Comparison of ENCODE assay signal across 9 cellular contexts in genomic region chr2:187547353-187547979, GRCh38. TPM values are rescaled to one million over a fixed set of nuclear protein-coding genes. Genes with fewer than 3 reads are reported as not detected.
A peak's percentile ranks its signal among the peaks of the same experiment; 100 is the strongest.
DNase-seq lines count a peak whose midpoint lies in the region; ATAC-seq, FAIRE-seq and TF ChIP-seq lines count a peak whose summit lies in the region.
"Had no signal": no experiment of that assay in that cellular context is flagged by ENCODE, and none has a peak within 500 bp of the region (broad histone marks: within the 10 kb centered on the region; RNA-seq: fewer than 3 reads in every experiment).

No MANE protein-coding gene starts in this region.

- H3K4me1 ChIP-seq in SJCRH30, result peaks cover 70% of the 10 kb centered on the region
- H3K4me1 ChIP-seq in gastrocnemius medialis, result peaks cover 8 to 32% of the 10 kb centered on the region in 2 donors

- peaks cover 22% of the 10 kb centered on the region for H3K4me1 Mint-ChIP-seq in nephron progenitor cell

- peak; percentile 94 to 99 for ATAC-seq in gastrocnemius medialis
- ATAC-seq in HG03469 (IDR thresholded peaks at IDR 0.05; ENCODE audit: unreplicated experiment), result no peak

- in situ Hi-C loops in gastrocnemius medialis (cut with MboI; ENCODE audit: low sequenced_read_pairs in 4 of 4), result loop anchor here in 1 of 4 donors (25.0 kb wide), 1 partner anchor 1440 kb away; no protein-coding TSS in a partner anchor

- no peak overlapping the region for H3K4me3 Mint-ChIP-seq in nephron progenitor cell

- H3K27ac ChIP-seq in SJCRH30 (peak overlapping the region; percentile 84), gastrocnemius medialis (peak overlapping the region; percentile 71 to 85 (median 78))
- H3K27ac ChIP-seq: ovary had no signal

- H3K27me3 ChIP-seq in SJCRH30, result no peaks in the 10 kb centered on the region
- no peaks in the 10 kb centered on the region for H3K27me3 ChIP-seq in gastrocnemius medialis
- H3K27me3 ChIP-seq: ovary had no signal

- H3K4me3 ChIP-seq in SJCRH30 (no peak overlapping the region), gastrocnemius medialis (no peak overlapping the region)
- H3K4me3 ChIP-seq: ovary had no signal

- intact Hi-C loops in gastrocnemius medialis (cut with DNase I; ENCODE audit: low total_unique reads), result no loop called here

- peaks cover 2% of the 10 kb centered on the region for H3K27me3 Mint-ChIP-seq in nephron progenitor cell (ENCODE audit: low read depth, poor library complexity)

- FAIRE-seq in G401.6 (lab: Jason Lieb, UNC), result peak; percentile 96

- no peaks in the 10 kb centered on the region for H3K36me3 Mint-ChIP-seq in nephron progenitor cell (ENCODE audit: low read depth)

- H3K9me3 ChIP-seq in SJCRH30 (replicated peaks) (no peaks in the 10 kb centered on the region), gastrocnemius medialis (no peaks in the 10 kb centered on the region)
- H3K9me3 ChIP-seq: ovary had no signal

- DNase-seq in SJCRH30, result peak; percentile 96 to 98
- DNase-seq in fibroblast of peridontal ligament (ENCODE audit: extremely low read depth), result peak; percentile 95
- peak; percentile 74 to 81 for DNase-seq in gastrocnemius medialis
- no peak for DNase-seq in nephron progenitor cell
- DNase-seq in NCI-H2081 (lab: John Stamatoyannopoulos, UW), result no peak
- no peak for DNase-seq in 8988T

- H3K27ac Mint-ChIP-seq in nephron progenitor cell, result no peak overlapping the region

- peak; percentile 26 to 52 for TF ChIP-seq POLR2A in gastrocnemius medialis (IDR thresholded peaks at IDR 0.05)

- H3K36me3 ChIP-seq in SJCRH30, result peaks cover 13% of the 10 kb centered on the region
- no peaks in the 10 kb centered on the region for H3K36me3 ChIP-seq in gastrocnemius medialis
- H3K36me3 ChIP-seq: ovary had no signal

- no peak for TF ChIP-seq CTCF in gastrocnemius medialis (IDR thresholded peaks at IDR 0.05 in 4 of 5, conservative IDR thresholded peaks at IDR 0.05 in 1 of 5)
- no peak for TF ChIP-seq CTCF in nephron progenitor cell (IDR thresholded peaks at IDR 0.05)

- H3K9me3 Mint-ChIP-seq in nephron progenitor cell, result no peaks in the 10 kb centered on the region

RNA-seq across cellular contexts. Expression of gene TFPI, which starts 6.8 kb away (rescaled TPM):
- total RNA-seq in SJCRH30 (2014; rRNA removed; shearing (Covaris generic)), result 64.2 and 66.2 TPM in 2 replicates
- 10 to 100 TPM; 30.7 to 91.5 (median 54.7) TPM for total RNA-seq in gastrocnemius medialis

Comparison
In these comparisons a context has a peak if more than half of its experiments do, and no peak if none do; other contexts are left out.
1. DNase-seq: peak in SJCRH30 (2 of 2), fibroblast of peridontal ligament (single experiment) and gastrocnemius medialis (2 of 2); none in nephron progenitor cell (single experiment), NCI-H2081 (0 of 2) and 8988T (single experiment).